ENCODE assay signal across 10 cellular contexts in the genomic region with DNA sequence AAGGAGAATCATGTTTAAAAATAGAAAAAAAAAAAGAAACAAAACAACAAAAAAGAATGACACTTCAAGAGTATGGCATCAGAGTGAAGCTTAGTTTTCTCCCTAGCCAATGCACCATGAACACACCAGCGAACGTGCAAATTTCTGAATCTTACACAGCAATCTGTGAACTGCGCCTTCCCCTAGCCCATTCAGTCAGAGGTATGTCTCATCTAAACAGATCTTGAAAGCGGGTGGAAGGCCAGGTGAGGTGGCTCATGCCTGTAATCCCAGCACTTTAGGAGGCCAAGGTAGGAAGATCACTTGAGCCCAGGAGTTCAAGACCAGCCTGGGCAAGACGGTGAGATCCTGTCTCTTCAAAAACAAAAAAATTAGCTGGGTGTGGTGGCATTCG.
DNase-seq lines count a peak whose midpoint lies in the region; TF ChIP-seq lines count a peak whose summit lies in the region.
"Had no signal": no experiment of that assay in that cellular context is flagged by ENCODE, and none has a peak within 500 bp of the region (broad histone marks: within the 10 kb centered on the region; RNA-seq: fewer than 3 reads in every experiment).

No MANE protein-coding gene starts in this region.

- TF ChIP-seq CTCF in mammary epithelial cell (conservative IDR thresholded peaks at IDR 0.05 in 1 of 2, IDR thresholded peaks at IDR 0.05 in 1 of 2; ENCODE audit: extremely low read depth in 1 of 2, insufficient read depth in 1 of 2, low read depth in 1 of 2, low read length in 2 of 2), result no peak
- no peak for TF ChIP-seq CTCF in foreskin fibroblast (IDR thresholded peaks at IDR 0.05; ENCODE audit: low read depth, low read length)

- no peaks in the 10 kb centered on the region for H3K27me3 ChIP-seq in BLaER1 treated with 17β-estradiol and CSF1 and Interleukin-3, amounts not matched to agents 10 nM and 100 nM
- no peaks in the 10 kb centered on the region for H3K27me3 ChIP-seq in mammary epithelial cell (ENCODE audit: insufficient read depth, low read length)
- H3K27me3 ChIP-seq in layer of hippocampus (ENCODE audit: control insufficient read depth, insufficient read depth, low read length), result no peaks in the 10 kb centered on the region
- no peaks in the 10 kb centered on the region for H3K27me3 ChIP-seq in skeletal muscle tissue (ENCODE audit: control insufficient read depth in 3 of 3, insufficient read depth in 3 of 3, low read length in 3 of 3)

- H3K4me1 ChIP-seq in BLaER1 treated with 17β-estradiol and CSF1 and Interleukin-3, amounts not matched to agents 10 nM and 100 nM, result peaks cover 15 to 27% (median 20%) of the 10 kb centered on the region in 10 experiments
- H3K4me1 ChIP-seq in mammary epithelial cell (ENCODE audit: insufficient read depth, low read length), result peaks cover 21% of the 10 kb centered on the region
- H3K4me1 ChIP-seq in skeletal muscle tissue (ENCODE audit: control insufficient read depth in 3 of 3, insufficient read depth in 3 of 3, low read length in 3 of 3), result peaks cover 77 to 93% (median 86%) of the 10 kb centered on the region in 3 donors

- peak overlapping the region in 3 of 11 experiments; percentile 19 to 36 (median 28); a peak in 5 of 22 replicates for H3K9ac ChIP-seq in BLaER1 treated with 17β-estradiol and CSF1 and Interleukin-3, amounts not matched to agents 10 nM and 100 nM
- H3K9ac ChIP-seq in mammary epithelial cell (ENCODE audit: insufficient read depth, low read length) (peak overlapping the region; percentile 14), skeletal muscle tissue (ENCODE audit: low read depth in 1 of 3, low read length in 3 of 3) (peak overlapping the region; percentile 60 to 79 (median 73))

- peak overlapping the region; percentile 45 to 74 (median 66) for H3K4me2 ChIP-seq in BLaER1 treated with 17β-estradiol and CSF1 and Interleukin-3, amounts not matched to agents 10 nM and 100 nM
- H3K4me2 ChIP-seq in mammary epithelial cell (ENCODE audit: insufficient read depth, low read depth, low read length), result peak overlapping the region; percentile 6

- in situ Hi-C loops in mammary epithelial cell (cut with MboI; ENCODE audit: low sequenced_read_pairs in 2 of 2), result no loop called here

- BruUV-seq in mammary epithelial cell (replicated peaks; lab: Mats Ljungman, UMichigan), result no TSS peak

- peaks cover 98% of the 10 kb centered on the region for H3K79me2 ChIP-seq in mammary epithelial cell (ENCODE audit: insufficient read depth, low read length)

- DNase-seq in mammary epithelial cell, result no peak
- no peak for DNase-seq in foreskin fibroblast
- DNase-seq in NCI-H1092 treated with DMSO at 0.1 percent for 48 hours (lab: John Stamatoyannopoulos, UW), result no peak
- DNase-seq in pons (ENCODE audit: low spot score), result no peak
- DNase-seq in NCI-H345 treated with DMSO at 0.1 percent for 48 hours (lab: John Stamatoyannopoulos, UW; ENCODE audit: unreplicated experiment), result no peak
- DNase-seq: activated CD4-positive, CD25-positive, alpha-beta regulatory T cell treated with anti-CD3 and anti-CD28 coated beads, Interleukin-2, amount 50 U/mL, for 72 hours; activated effector memory CD4-positive, alpha-beta T cell treated with Interleukin-2 at 50 U/mL for 16 hours had no signal

- CTCF ChIA-PET in mammary epithelial cell (lab: Charles Lee; ENCODE audit: low non-redundant PET), result interaction anchor here (0.8 kb wide), 1 partner anchor 34 kb away, joined by 3 read pairs; no protein-coding TSS in a partner anchor

- H3K36me3 ChIP-seq in BLaER1 treated with 17β-estradiol and CSF1 and Interleukin-3, amounts not matched to agents 10 nM and 100 nM, result peaks cover 3 to 24% (median 10%) of the 10 kb centered on the region in 11 experiments; a peak in 20 of 22 replicates
- peaks cover 3% of the 10 kb centered on the region for H3K36me3 ChIP-seq in mammary epithelial cell (ENCODE audit: insufficient read depth, low read length)
- peaks cover under 1 to 10% (median 3%) of the 10 kb centered on the region in 3 donors for H3K36me3 ChIP-seq in skeletal muscle tissue (ENCODE audit: control insufficient read depth in 3 of 3, insufficient read depth in 3 of 3, low read length in 3 of 3)

- H3K27ac ChIP-seq in BLaER1 treated with 17β-estradiol and CSF1 and Interleukin-3, amounts not matched to agents 10 nM and 100 nM, result no peak overlapping the region
- peak overlapping the region; percentile 14 for H3K27ac ChIP-seq in mammary epithelial cell (ENCODE audit: insufficient read depth, low read depth, low read length)
- peak overlapping the region; percentile 90 for H3K27ac ChIP-seq in layer of hippocampus (ENCODE audit: low read depth, low read length)
- H3K27ac ChIP-seq in skeletal muscle tissue (ENCODE audit: low read depth, low read length), result peak overlapping the region; percentile 95

- H3K9me3 ChIP-seq in BLaER1 treated with 17β-estradiol and CSF1 and Interleukin-3, amounts not matched to agents 10 nM and 100 nM (replicated peaks in 1 of 11), result peaks cover 0 to 6% (median 0%) of the 10 kb centered on the region in 11 experiments; a peak in 1 of 22 replicates
- no peaks in the 10 kb centered on the region for H3K9me3 ChIP-seq in mammary epithelial cell (replicated peaks; ENCODE audit: insufficient read depth, low read length)
- H3K9me3 ChIP-seq in skeletal muscle tissue (ENCODE audit: control insufficient read depth in 3 of 3, low read length in 3 of 3), result no peaks in the 10 kb centered on the region

- H2AFZ ChIP-seq in mammary epithelial cell (ENCODE audit: low read depth, low read length), result no peak overlapping the region

- H4K20me1 ChIP-seq in BLaER1 treated with 17β-estradiol and CSF1 and Interleukin-3, amounts not matched to agents 10 nM and 100 nM, result peaks cover 0 to 96% (median 63%) of the 10 kb centered on the region in 11 experiments; a peak in 18 of 22 replicates
- peaks cover 3% of the 10 kb centered on the region for H4K20me1 ChIP-seq in mammary epithelial cell (ENCODE audit: insufficient read depth, low read length)

- intact Hi-C loops in mammary epithelial cell (cut with micrococcal nuclease), result loop anchor here (2.0 to 5.0 kb wide), 2 partner anchors 111 to 165 kb away; partner anchors contain the start of genes MICAL3 and PEX26

- dilution Hi-C loops in mammary epithelial cell (cut with HindIII; ENCODE audit: low sequenced_read_pairs), result loop anchor here (5.0 kb wide), 3 partner anchors 36 to 101 kb away; no protein-coding TSS in a partner anchor

- H3K4me3 ChIP-seq in BLaER1 treated with 17β-estradiol and CSF1 and Interleukin-3, amounts not matched to agents 10 nM and 100 nM, result no peak overlapping the region
- no peak overlapping the region for H3K4me3 ChIP-seq in mammary epithelial cell (replicated peaks in 1 of 3; ENCODE audit: insufficient read depth in 1 of 3, low read depth in 2 of 3, low read length in 3 of 3)
- peak overlapping the region; percentile 3 to 41 (median 29) for H3K4me3 ChIP-seq in skeletal muscle tissue (ENCODE audit: low read length in 3 of 3)
- H3K4me3 ChIP-seq in foreskin fibroblast (ENCODE audit: low read depth in 1 of 2, low read length in 2 of 2), result no peak overlapping the region

- 94% methylated on average over 4 of the region's 6 CpGs for WGBS in mammary epithelial cell (ENCODE audit: low coverage, missing lambda C conversion rate)

Comparison
In these comparisons a context has a peak if more than half of its experiments do, and no peak if none do; other contexts are left out.
1. H3K27ac ChIP-seq: peak in mammary epithelial cell (single experiment), layer of hippocampus (single experiment) and skeletal muscle tissue (single experiment); none in BLaER1 treated with 17β-estradiol and CSF1 and Interleukin-3, amounts not matched to agents 10 nM and 100 nM (0 of 11).
2. H3K4me3 ChIP-seq: peak in skeletal muscle tissue (3 of 3); none in BLaER1 treated with 17β-estradiol and CSF1 and Interleukin-3, amounts not matched to agents 10 nM and 100 nM (0 of 10), mammary epithelial cell (0 of 3) and foreskin fibroblast (0 of 2).